Comparison of ENCODE assay signal across 1 cellular context in genomic region chr1:201861448-201861847, GRCh38.
TF ChIP-seq lines count a peak whose summit lies in the region.

No MANE protein-coding gene starts in this region.

TF ChIP-seq in HCT116, 20 proteins besides CTCF, POLR2A, EP300 and RAD21:
- TF ChIP-seq REST (IDR thresholded peaks at IDR 0.05; ENCODE audit: low read depth), result no peak
- no peak for TF ChIP-seq YY1 (IDR thresholded peaks at IDR 0.05; ENCODE audit: extremely low read depth, insufficient replicate concordance, low read depth, low read length)
- TF ChIP-seq POLR2AphosphoS5 (IDR thresholded peaks at IDR 0.05; ENCODE audit: low read depth, low read length), result no peak
- TF ChIP-seq EZH2 (IDR thresholded peaks at IDR 0.05), result no peak
- no peak for TF ChIP-seq ZNF274 (IDR thresholded peaks at IDR 0.05; ENCODE audit: low read depth, low read length)
- TF ChIP-seq SP1 (IDR thresholded peaks at IDR 0.05; ENCODE audit: low read depth), result no peak
- no peak for TF ChIP-seq TCF7L2 (IDR thresholded peaks at IDR 0.05; ENCODE audit: borderline replicate concordance, extremely low read depth, insufficient read depth, insufficient read length)
- no peak for TF ChIP-seq ZBTB33 (IDR thresholded peaks at IDR 0.05; ENCODE audit: extremely low read depth, insufficient replicate concordance, low read length)
